25 cellular contexts compared by ENCODE assay signal in genomic region chr3:20729185-20729584, GRCh38.
"Had no signal": no experiment of that assay in that cellular context is flagged by ENCODE, and none has a peak within 500 bp of the region (broad histone marks: within the 10 kb centered on the region; RNA-seq: fewer than 3 reads in every experiment).

No MANE protein-coding gene starts in this region.

- H3K79me2 ChIP-seq: parathyroid adenoma had no signal

- H2AFZ ChIP-seq: parathyroid adenoma had no signal

- H3K9me3 ChIP-seq: neutrophil, ovary, psoas muscle, right lobe of liver, sigmoid colon, stomach, thoracic aorta, thyroid gland, tibial nerve, upper lobe of left lung, vagina had no signal

- H3K4me1 ChIP-seq: parathyroid adenoma, psoas muscle, right lobe of liver, sigmoid colon, stomach, thyroid gland, tibial nerve, upper lobe of left lung, vagina had no signal

- H3K9ac ChIP-seq: parathyroid adenoma had no signal

- H3K36me3 ChIP-seq: neutrophil, ovary, right lobe of liver, sigmoid colon, stomach, thoracic aorta, thyroid gland, tibial nerve, upper lobe of left lung, vagina had no signal

- H3K27ac ChIP-seq: neutrophil, ovary, parathyroid adenoma, psoas muscle, right lobe of liver, sigmoid colon, stomach, thoracic aorta, thyroid gland, tibial nerve, upper lobe of left lung, vagina had no signal

- H3K4me3 ChIP-seq: ovary, psoas muscle, right lobe of liver, sigmoid colon, stomach, thoracic aorta, thyroid gland, tibial nerve, upper lobe of left lung, vagina had no signal

- H3K27me3 ChIP-seq: neutrophil, ovary, right lobe of liver, sigmoid colon, stomach, thyroid gland, tibial nerve, upper lobe of left lung, vagina had no signal

- ATAC-seq: natural killer cell treated with Interleukin-12 subunit alpha and Interleukin-12 subunit beta and Interleukin-15 and Interleukin-18, amount 100 ng/mL, for 72 hours; psoas muscle; right cardiac atrium; right lobe of liver; stimulated activated effector memory CD8-positive, alpha-beta T cell treated with anti-CD3 and anti-CD28 coated beads, Interleukin-12 subunit alpha, Interleukin-12 subunit beta, amount 100 ng/mL, for 72 hours; stimulated activated naive B cell treated with anti-CD40 and anti-IgM and Interleukin-4, amounts not matched to agents 10 μg/mL and 1 μg/mL and 100 μg/mL, for 72 hours had no signal

- DNase-seq: nephron progenitor cell; nucleus accumbens; ovary; psoas muscle; right cardiac atrium; right lobe of liver; sigmoid colon; small intestine; stimulated activated CD4-positive, alpha-beta T cell treated with anti-CD3 and anti-CD28 coated beads, Interleukin-15, amount 100 ng/mL, for 24 hours; stimulated activated CD4-positive, alpha-beta T cell treated with anti-CD3 and anti-CD28 coated beads, Interleukin-2, amount 100 ng/mL, for 24 hours; stimulated activated CD4-positive, alpha-beta T cell treated with anti-CD3 and anti-CD28 coated beads, Interleukin-2, amount 100 ng/mL, for 48 hours; stimulated activated CD4-positive, alpha-beta T cell treated with anti-CD3 and anti-CD28 coated beads, Interleukin-4, amount 100 ng/mL, for 24 hours; stimulated activated naive B cell treated with anti-CD40 and anti-IgM and Interleukin-4, amounts not matched to agents 10 μg/mL and 1 μg/mL and 100 μg/mL, for 72 hours; stimulated activated naive CD4-positive, alpha-beta T cell treated with Interleukin-2 at 50 U/mL for 16 hours; stomach; thyroid gland; trophoblast cell; upper lobe of left lung had no signal
